Comparison of ENCODE assay signal across 17 cellular contexts in the genomic region with DNA sequence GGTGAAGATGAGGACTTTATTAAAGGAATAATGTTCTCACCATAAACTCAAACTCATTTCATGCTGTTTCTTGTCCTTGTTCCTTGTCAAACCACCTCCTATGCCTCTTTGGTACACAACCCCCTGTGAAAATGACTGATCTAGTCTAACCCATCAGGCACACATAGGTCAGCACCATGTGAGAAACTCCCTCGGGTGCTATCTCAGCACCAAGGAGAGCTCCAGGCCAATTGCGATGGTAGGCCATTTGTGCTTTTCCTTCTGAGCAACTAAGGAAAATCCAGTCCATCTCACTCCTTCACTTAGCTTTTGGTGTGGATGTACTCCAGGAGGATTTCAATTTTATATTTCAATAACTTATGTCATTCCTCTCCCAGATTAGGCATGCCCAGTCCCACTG.
DNase-seq lines count a peak whose midpoint lies in the region; ATAC-seq, FAIRE-seq and TF ChIP-seq lines count a peak whose summit lies in the region.
"Had no signal": no experiment of that assay in that cellular context is flagged by ENCODE, and none has a peak within 500 bp of the region (broad histone marks: within the 10 kb centered on the region; RNA-seq: fewer than 3 reads in every experiment).

No MANE protein-coding gene starts in this region.

- DNase-seq in AG08395 (ENCODE audit: low spot score) = peak; percentile 29
- DNase-seq in Kasumi-1 (lab: John Stamatoyannopoulos, UW) = peak; percentile 42 to 44
- peak; percentile 18 for DNase-seq in astrocyte (ENCODE audit: low read depth)
- DNase-seq in iPS-NIHi7 (ENCODE audit: extremely low spot score) = peak; percentile 45
- no peak for DNase-seq in stimulated activated CD8-positive, alpha-beta memory T cell treated with anti-CD3 and anti-CD28 coated beads, Interleukin-4, amount 100 ng/mL, for 48 hours
- no peak for DNase-seq in DMS79 treated with DMSO at 0.1 percent for 48 hours (lab: John Stamatoyannopoulos, UW)
- DNase-seq: activated CD4-positive, alpha-beta T cell treated with anti-CD3 and anti-CD28 coated beads for 1 hour; activated effector memory CD4-positive, alpha-beta T cell treated with Interleukin-2 at 50 U/mL for 16 hours; heart left ventricle; Karpas-422; NCI-H2171 treated with DMSO at 0.1 percent for 48 hours had no signal

- H4K20me1 ChIP-seq in astrocyte (ENCODE audit: insufficient read depth, low read length) = no peaks in the 10 kb centered on the region
- H4K20me1 ChIP-seq: BLaER1 had no signal

- no peak for FAIRE-seq in astrocyte (lab: Jason Lieb, UNC)

- TF ChIP-seq CTCF in astrocyte (IDR thresholded peaks at IDR 0.05; ENCODE audit: insufficient read depth, low read depth, low read length) = no peak

- H3K9ac ChIP-seq in astrocyte (ENCODE audit: low read length) = no peak overlapping the region
- H3K9ac ChIP-seq: BLaER1 had no signal

- H3K27ac Mint-ChIP-seq in astrocyte (ENCODE audit: unreplicated experiment) = no peak overlapping the region

- no peaks in the 10 kb centered on the region for H3K9me3 Mint-ChIP-seq in astrocyte (ENCODE audit: unreplicated experiment)

- H3K4me2 ChIP-seq in astrocyte (ENCODE audit: low read length) = no peak overlapping the region
- H3K4me2 ChIP-seq: BLaER1 had no signal

- H3K36me3 ChIP-seq in astrocyte (ENCODE audit: insufficient read depth, low read length) = no peaks in the 10 kb centered on the region
- H3K36me3 ChIP-seq: BLaER1, heart left ventricle, right atrium auricular region, thoracic aorta had no signal

- no peaks in the 10 kb centered on the region for H3K36me3 Mint-ChIP-seq in astrocyte (ENCODE audit: low read depth, unreplicated experiment)

- no peaks in the 10 kb centered on the region for H3K27me3 Mint-ChIP-seq in astrocyte (ENCODE audit: low read depth, unreplicated experiment)

- no peaks in the 10 kb centered on the region for H3K9me3 ChIP-seq in astrocyte (ENCODE audit: insufficient read depth, low read depth, low read length)
- H3K9me3 ChIP-seq: BLaER1, heart left ventricle, right atrium auricular region, thoracic aorta had no signal

- H3K4me3 ChIP-seq in astrocyte (ENCODE audit: insufficient read depth, low read depth, low read length) = no peak overlapping the region
- H3K4me3 ChIP-seq: BLaER1, heart left ventricle, right atrium auricular region, thoracic aorta had no signal

- no peaks in the 10 kb centered on the region for H3K4me1 ChIP-seq in astrocyte (ENCODE audit: insufficient read depth, low read length)
- H3K4me1 ChIP-seq: right atrium auricular region had no signal

- peaks cover 4% of the 10 kb centered on the region for H3K4me1 Mint-ChIP-seq in astrocyte (ENCODE audit: low read depth, unreplicated experiment)

- H2AFZ ChIP-seq in astrocyte (ENCODE audit: low read depth, low read length) = no peak overlapping the region

- no peaks in the 10 kb centered on the region for H3K79me2 ChIP-seq in astrocyte (ENCODE audit: insufficient read depth, low read length)

- no peak overlapping the region for H3K27ac ChIP-seq in astrocyte (ENCODE audit: low read depth, low read length)
- H3K27ac ChIP-seq: BLaER1, heart left ventricle, right atrium auricular region, thoracic aorta had no signal

- H3K27me3 ChIP-seq in astrocyte (ENCODE audit: insufficient read depth, low read length) = no peaks in the 10 kb centered on the region
- H3K27me3 ChIP-seq: BLaER1, heart left ventricle, right atrium auricular region had no signal

- ATAC-seq in GM21367 (IDR thresholded peaks at IDR 0.05; ENCODE audit: unreplicated experiment) (no peak), GM18870 (IDR thresholded peaks at IDR 0.05; ENCODE audit: unreplicated experiment) (no peak)
- ATAC-seq: heart left ventricle, Right ventricle myocardium inferior had no signal

- H3K4me3 Mint-ChIP-seq in astrocyte (ENCODE audit: unreplicated experiment) = no peak overlapping the region

Comparison
In these comparisons a context has a peak if more than half of its experiments do, and no peak if none do; other contexts are left out.
1. DNase-seq: peak in AG08395 (single experiment), Kasumi-1 (2 of 2), astrocyte (single experiment) and iPS-NIHi7 (single experiment); none in stimulated activated CD8-positive, alpha-beta memory T cell treated with anti-CD3 and anti-CD28 coated beads, Interleukin-4, amount 100 ng/mL, for 48 hours (single experiment) and DMS79 treated with DMSO at 0.1 percent for 48 hours (single experiment).